In genomic region chr13:75415720-75416119, GRCh38 we compare ENCODE assay signal across 12 cellular contexts.
DNase-seq lines count a peak whose midpoint lies in the region; ATAC-seq, FAIRE-seq and TF ChIP-seq lines count a peak whose summit lies in the region.
"Had no signal": no experiment of that assay in that cellular context is flagged by ENCODE, and none has a peak within 500 bp of the region (broad histone marks: within the 10 kb centered on the region; RNA-seq: fewer than 3 reads in every experiment).

No MANE protein-coding gene starts in this region.

- H3K27ac ChIP-seq in AG04450 (ENCODE audit: low read depth, low read length) (no peak overlapping the region), breast epithelium (peak overlapping the region; percentile 41 to 43), HepG2 (ENCODE audit: extremely low read length, insufficient read depth, low read length) (no peak overlapping the region), H9 (ENCODE audit: insufficient read length, low read depth, low read length) (no peak overlapping the region), testis (no peak overlapping the region)

- H3K23ac ChIP-seq in H9 (ENCODE audit: insufficient read length, low read depth, low read length): no peak overlapping the region

- H3K27ac Mint-ChIP-seq in H9: no peak overlapping the region
- H3K27ac Mint-ChIP-seq: CD4-positive, alpha-beta memory T cell; memory B cell had no signal

- H4K20me1 ChIP-seq in HepG2 (ENCODE audit: insufficient read depth, low read length) (peaks cover 17% of the 10 kb centered on the region), H9 (ENCODE audit: control insufficient read depth, insufficient read depth, insufficient read length) (no peaks in the 10 kb centered on the region)

- no peak for FAIRE-seq in HepG2 (lab: Jason Lieb, UNC)

- H3K36me3 Mint-ChIP-seq in H9 (ENCODE audit: insufficient read depth in 1 of 3, low read depth in 3 of 3): no peaks in the 10 kb centered on the region; a peak in 1 of 7 replicates
- H3K36me3 Mint-ChIP-seq: CD4-positive, alpha-beta memory T cell; memory B cell had no signal

- POLR2A ChIA-PET in AG04450 (lab: Yijun Ruan, JAX) (interaction anchor here (0.8 kb wide), 1 partner anchor 8 kb away, joined by 3 read pairs; no protein-coding TSS in a partner anchor), HepG2 (lab: Yijun Ruan, JAX) (no interaction called here)

- no peak overlapping the region for H3K18ac ChIP-seq in H9 (ENCODE audit: insufficient read length, low read depth, low read length)

- intact Hi-C loops in breast epithelium (cut with DNase I; ENCODE audit: low total_unique reads): no loop called here
- intact Hi-C loops in HepG2 (cut with micrococcal nuclease; ENCODE audit: unreplicated experiment): no loop called here
- intact Hi-C loops in testis (cut with DNase I; ENCODE audit: low total_unique reads): no loop called here

- peak; percentile 26 for DNase-seq in AG04450 (ENCODE audit: low read depth, low spot score)
- DNase-seq in M059J (ENCODE audit: low read depth): peak; percentile 76
- no peak for DNase-seq in breast epithelium (ENCODE audit: low spot score in 2 of 2)
- no peak for DNase-seq in HepG2 (ENCODE audit: low spot score)
- no peak for DNase-seq in effector CD8-positive, alpha-beta T cell (lab: John Stamatoyannopoulos, UW)
- no peak for DNase-seq in H9
- no peak for DNase-seq in NCI-H2029 (lab: John Stamatoyannopoulos, UW)
- no peak for DNase-seq in testis
- DNase-seq: activated CD4-positive, alpha-beta T cell treated with anti-CD3 and anti-CD28 coated beads, Interleukin-2, amount 50 U/mL, for 4 hours; CD4-positive, alpha-beta memory T cell had no signal

- no peaks in the 10 kb centered on the region for H3K9me3 Mint-ChIP-seq in H9
- H3K9me3 Mint-ChIP-seq: CD4-positive, alpha-beta memory T cell had no signal

- H3K9ac ChIP-seq in HepG2 (ENCODE audit: insufficient read depth, low read depth, low read length) (no peak overlapping the region), H9 (ENCODE audit: extremely low read depth, insufficient read length, low read length) (no peak overlapping the region)

- ATAC-seq in HepG2: no peak

- H3K4me2 ChIP-seq in HepG2 (ENCODE audit: low read depth, low read length) (no peak overlapping the region), H9 (ENCODE audit: insufficient read depth, insufficient read length, low read length) (no peak overlapping the region)

- H4K8ac ChIP-seq in H9 (replicated peaks; ENCODE audit: insufficient read length, low read depth, low read length): no peak overlapping the region

- no peak overlapping the region for H2BK120ac ChIP-seq in H9 (ENCODE audit: low read depth, low read length, poor library complexity, severe bottlenecking)

- no peak overlapping the region for H3T11ph ChIP-seq in H9 (ENCODE audit: low read length)

- H3K36me3 ChIP-seq in breast epithelium (no peaks in the 10 kb centered on the region), HepG2 (replicated peaks in 1 of 2; ENCODE audit: control insufficient read depth in 1 of 2, insufficient read depth in 2 of 2, low read length in 2 of 2) (peaks cover 0 to 7% of the 10 kb centered on the region in 2 experiments; a peak in 1 of 5 replicates), testis (ENCODE audit: low read depth, missing control alignments) (no peaks in the 10 kb centered on the region)
- H3K36me3 ChIP-seq: tibial nerve had no signal

- TF ChIP-seq CTCF in AG04450 (IDR thresholded peaks at IDR 0.05; ENCODE audit: low read depth, low read length) (no peak), breast epithelium (IDR thresholded peaks at IDR 0.05) (no peak), HepG2 (CRISPR knock-in tag; IDR thresholded peaks at IDR 0.05) (no peak), H9 (conservative IDR thresholded peaks at IDR 0.05) (no peak), testis (IDR thresholded peaks at IDR 0.05) (no peak)

- TF ChIP-seq EP300 in HepG2 (IDR thresholded peaks at IDR 0.05; ENCODE audit: low read depth in 2 of 2, low read length in 2 of 2) (no peak), HepG2 (CRISPR knock-in tag; IDR thresholded peaks at IDR 0.05; ENCODE audit: borderline replicate concordance) (no peak)

- peaks cover 0 to 6% of the 10 kb centered on the region in 2 experiments; a peak in 2 of 4 replicates for H3K4me1 Mint-ChIP-seq in H9
- H3K4me1 Mint-ChIP-seq: memory B cell had no signal

- H3K4me3 ChIP-seq in AG04450 (ENCODE audit: low read depth, low read length) (no peak overlapping the region), breast epithelium (no peak overlapping the region), HepG2 (replicated peaks in 1 of 3; ENCODE audit: insufficient read depth in 1 of 3, low read depth in 2 of 3, low read length in 3 of 3) (no peak overlapping the region), testis (no peak overlapping the region)
- H3K4me3 ChIP-seq: tibial nerve had no signal

- no TSS peak for BruUV-seq in HepG2 (replicated peaks; lab: Mats Ljungman, UMichigan)

- no peak overlapping the region for H2BK5ac ChIP-seq in H9 (ENCODE audit: insufficient read length, low read length)

- TF ChIP-seq POLR2A in breast epithelium (IDR thresholded peaks at IDR 0.05) (no peak), HepG2 (IDR thresholded peaks at IDR 0.05; ENCODE audit: insufficient read depth in 1 of 2, low read depth in 2 of 2, low read length in 2 of 2) (no peak), testis (IDR thresholded peaks at IDR 0.05) (no peak)

- H3K79me2 ChIP-seq in HepG2 (ENCODE audit: insufficient read depth, low read length): peaks cover 93% of the 10 kb centered on the region
- H3K79me2 ChIP-seq in H9 (ENCODE audit: insufficient read depth, low read length): no peaks in the 10 kb centered on the region

- H2AK5ac ChIP-seq in H9 (ENCODE audit: insufficient read length, low read length): no peak overlapping the region

- no peaks in the 10 kb centered on the region for H3K27me3 Mint-ChIP-seq in H9 (ENCODE audit: low read depth)

- no peak for TF ChIP-seq RAD21 in HepG2 (CRISPR knock-in tag; IDR thresholded peaks at IDR 0.05)

- H3K4me3 Mint-ChIP-seq in H9: no peak overlapping the region
- H3K4me3 Mint-ChIP-seq: CD4-positive, alpha-beta memory T cell; memory B cell had no signal

- H3K9me3 ChIP-seq in AG04450 (ENCODE audit: control insufficient read depth, insufficient read depth, low read length) (no peaks in the 10 kb centered on the region), breast epithelium (no peaks in the 10 kb centered on the region), HepG2 (ENCODE audit: low read length) (no peaks in the 10 kb centered on the region), H9 (ENCODE audit: control insufficient read depth, low read depth, low read length) (no peaks in the 10 kb centered on the region), testis (no peaks in the 10 kb centered on the region)
- H3K9me3 ChIP-seq: tibial nerve had no signal

- no peaks in the 10 kb centered on the region for H3K23me2 ChIP-seq in H9 (ENCODE audit: insufficient read length, low read depth, low read length, poor library complexity, severe bottlenecking)

- H2BK15ac ChIP-seq in H9 (ENCODE audit: low read depth, low read length): no peak overlapping the region

- H3K56ac ChIP-seq in H9 (ENCODE audit: insufficient read length, low read depth, low read length): no peak overlapping the region

- H3K14ac ChIP-seq in H9 (ENCODE audit: insufficient read depth, low read length): no peak overlapping the region

- H2BK12ac ChIP-seq in H9 (ENCODE audit: insufficient read length, low read depth, low read length): no peak overlapping the region

- H3K79me1 ChIP-seq in H9 (ENCODE audit: insufficient read depth, low read depth, low read length, poor library complexity, severe bottlenecking): peaks cover 8% of the 10 kb centered on the region

- H3K27me3 ChIP-seq in AG04450 (ENCODE audit: control insufficient read depth, insufficient read depth, low read length) (no peaks in the 10 kb centered on the region), breast epithelium (no peaks in the 10 kb centered on the region), HepG2 (ENCODE audit: control insufficient read depth in 1 of 2, insufficient read depth in 2 of 2, low read length in 2 of 2) (no peaks in the 10 kb centered on the region), H9 (ENCODE audit: insufficient read depth, low read length) (no peaks in the 10 kb centered on the region), testis (no peaks in the 10 kb centered on the region)
- H3K27me3 ChIP-seq: tibial nerve had no signal

- H3K4me1 ChIP-seq in breast epithelium: peaks cover 0 to 17% of the 10 kb centered on the region in 2 donors
- H3K4me1 ChIP-seq in HepG2 (ENCODE audit: insufficient read depth, low read length): peaks cover 96% of the 10 kb centered on the region
- H3K4me1 ChIP-seq in H9 (ENCODE audit: insufficient read depth, low read length): no peaks in the 10 kb centered on the region
- H3K4me1 ChIP-seq in testis: no peaks in the 10 kb centered on the region

- no peak overlapping the region for H3K4ac ChIP-seq in H9 (ENCODE audit: low read depth, low read length)

- H4K91ac ChIP-seq in H9 (ENCODE audit: insufficient read length, low read depth, low read length): no peak overlapping the region

- in situ Hi-C loops in HepG2 (cut with HindIII; ENCODE audit: extremely low pct_ligation_motif_present, low pct_unique_long_range_greater_than_20kb): no loop called here

- H4K5ac ChIP-seq in H9 (ENCODE audit: insufficient read length, low read depth, low read length): no peak overlapping the region

- CTCF ChIA-PET in AG04450 (lab: Charles Lee): interaction anchor here (0.7 to 2.9 kb wide), 3 partner anchors 44 to 68 kb away, joined by 3 to 12 read pairs (median 7); partner anchors contain the start of gene TBC1D4
- CTCF ChIA-PET in HepG2 (lab: Yijun Ruan, JAX; ENCODE audit: low intra/inter-chr PET ratio, low total read pairs): no interaction called here

- no peak overlapping the region for H2BK20ac ChIP-seq in H9 (ENCODE audit: low read depth, low read length, poor library complexity, severe bottlenecking)

- H2AFZ ChIP-seq in HepG2 (ENCODE audit: low read length) (no peak overlapping the region), H9 (ENCODE audit: low read length) (no peak overlapping the region)

TF ChIP-seq in HepG2, 621 proteins besides CTCF, POLR2A, EP300 and RAD21 (continues in another document):
- no peak for TF ChIP-seq ARHGAP35 (CRISPR knock-in tag; IDR thresholded peaks at IDR 0.05; ENCODE audit: borderline replicate concordance)
- TF ChIP-seq SOX5 (CRISPR knock-in tag; IDR thresholded peaks at IDR 0.05; ENCODE audit: borderline replicate concordance): no peak
- TF ChIP-seq ATAD3A (CRISPR knock-in tag; IDR thresholded peaks at IDR 0.05): no peak
- TF ChIP-seq NFYC (CRISPR knock-in tag; IDR thresholded peaks at IDR 0.05): no peak
- TF ChIP-seq CEBPG (CRISPR knock-in tag; IDR thresholded peaks at IDR 0.05): peak; percentile 69
- TF ChIP-seq ZNF768 (CRISPR knock-in tag; IDR thresholded peaks at IDR 0.05): no peak
- TF ChIP-seq TBX2 (CRISPR knock-in tag; IDR thresholded peaks at IDR 0.05; ENCODE audit: borderline replicate concordance): no peak
- no peak for TF ChIP-seq ISL2 (CRISPR knock-in tag; IDR thresholded peaks at IDR 0.05)
- no peak for TF ChIP-seq AKAP8 (CRISPR knock-in tag; IDR thresholded peaks at IDR 0.05)
- TF ChIP-seq SMARCE1 (IDR thresholded peaks at IDR 0.05; ENCODE audit: borderline replicate concordance): no peak
- TF ChIP-seq CEBPB (IDR thresholded peaks at IDR 0.05; ENCODE audit: borderline replicate concordance, low read depth, low read length): peak; percentile 91
- TF ChIP-seq ETV6 (CRISPR knock-in tag; conservative IDR thresholded peaks at IDR 0.05): no peak

Comparison
In these comparisons a context has a peak if more than half of its experiments do, and no peak if none do; other contexts are left out.
1. DNase-seq: peak in AG04450 (single experiment) and M059J (single experiment); none in breast epithelium (0 of 2), HepG2 (single experiment), effector CD8-positive, alpha-beta T cell (single experiment), H9 (single experiment), NCI-H2029 (single experiment) and testis (single experiment).
2. H3K27ac ChIP-seq: peak in breast epithelium (2 of 2); none in AG04450 (single experiment), HepG2 (single experiment), H9 (single experiment) and testis (0 of 2).